In the genomic region with DNA sequence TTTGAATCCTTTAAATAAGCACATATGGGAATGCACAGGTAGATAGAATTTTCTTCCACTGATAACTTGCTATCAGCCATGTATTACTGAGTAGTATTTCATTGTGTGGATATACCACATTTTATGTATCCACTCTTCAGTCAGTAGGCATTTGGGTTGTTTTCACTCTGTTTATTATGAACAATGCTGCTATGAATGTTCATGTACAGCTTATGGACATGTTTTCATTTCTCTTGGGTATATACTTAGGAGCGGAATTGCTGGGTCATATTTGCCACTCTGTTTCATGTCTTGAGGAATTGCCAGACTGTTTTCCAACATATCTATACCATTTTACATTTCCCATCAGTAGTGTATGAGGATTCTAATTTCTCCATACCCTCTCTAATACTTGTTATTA, we compare ENCODE assay signal across 29 cellular contexts.
"Had no signal": no experiment of that assay in that cellular context is flagged by ENCODE, and none has a peak within 500 bp of the region (broad histone marks: within the 10 kb centered on the region; RNA-seq: fewer than 3 reads in every experiment).

No MANE protein-coding gene starts in this region.

- H3K36me3 Mint-ChIP-seq: natural killer cell had no signal

- H3K27ac ChIP-seq: neutrophil, pancreas, psoas muscle, skin epidermis, spleen, suprapubic skin, testis, tibial artery, transverse colon, upper lobe of right lung, uterus had no signal

- FAIRE-seq: pancreas had no signal

- DNase-seq: naive thymus-derived CD4-positive, alpha-beta T cell; natural killer cell; nucleus accumbens; pancreas; psoas muscle; right cardiac atrium; spleen; stimulated activated CD4-positive, alpha-beta T cell treated with anti-CD3 and anti-CD28 coated beads, Interleukin-12 subunit alpha, Interleukin-12 subunit beta, amount 100 ng/mL, for 4 hours; stimulated activated CD4-positive, alpha-beta T cell treated with anti-CD3 and anti-CD28 coated beads, Interleukin-1b, Interleukin-23, amount 100 ng/mL, for 48 hours; stimulated activated CD4-positive, alpha-beta T cell treated with anti-CD3 and anti-CD28 coated beads, Interleukin-4, amount 100 ng/mL, for 1 hour; stimulated activated CD4-positive, alpha-beta T cell treated with anti-CD3 and anti-CD28 coated beads, Interleukin-4, amount 100 ng/mL, for 4 hours; stimulated activated CD8-positive, alpha-beta memory T cell treated with anti-CD3 and anti-CD28 coated beads, Interleukin-4, amount 100 ng/mL, for 48 hours; stimulated activated naive CD4-positive, alpha-beta T cell; stimulated activated naive CD8-positive, alpha-beta T cell treated with anti-CD3 and anti-CD28 coated beads, Interleukin-15, amount 100 ng/mL, for 72 hours; stimulated activated naive CD8-positive, alpha-beta T cell treated with anti-CD3 and anti-CD28 coated beads, Interleukin-15, Interleukin-2, amounts not matched to agents 100 U/mL and 50 U/mL, for 24 hours; substantia nigra; testis; tibial artery; transverse colon; upper lobe of right lung; uterus had no signal

- H3K36me3 ChIP-seq: neutrophil, pancreas, spleen, suprapubic skin, tibial artery, transverse colon, upper lobe of right lung, uterus had no signal

- H3K9me3 ChIP-seq: neutrophil, pancreas, testis, tibial artery, upper lobe of right lung, uterus had no signal

- H3K4me3 ChIP-seq: pancreas, psoas muscle, skin epidermis, smooth muscle cell, spleen, suprapubic skin, testis, tibial artery, transverse colon, upper lobe of right lung, uterus had no signal

- H3K4me2 ChIP-seq: smooth muscle cell had no signal

- H3K27me3 Mint-ChIP-seq: type B pancreatic cell had no signal

- H3K27ac Mint-ChIP-seq: naive thymus-derived CD4-positive, alpha-beta T cell; natural killer cell; stimulated activated memory B cell treated with anti-CD40 and anti-IgM and Interleukin-4, amounts not matched to agents 10 μg/mL and 1 μg/mL and 100 μg/mL, for 72 hours; stimulated activated naive CD8-positive, alpha-beta T cell treated with anti-CD3 and anti-CD28 coated beads, Interleukin-15, amount 100 ng/mL, for 72 hours; type B pancreatic cell had no signal

- H3K27me3 ChIP-seq: pancreas, suprapubic skin, testis, tibial artery, transverse colon, upper lobe of right lung, uterus had no signal

- H3K4me1 Mint-ChIP-seq: naive thymus-derived CD4-positive, alpha-beta T cell; natural killer cell; stimulated activated naive CD8-positive, alpha-beta T cell treated with anti-CD3 and anti-CD28 coated beads, Interleukin-15, amount 100 ng/mL, for 72 hours had no signal

- ATAC-seq: naive thymus-derived CD4-positive, alpha-beta T cell; natural killer cell; pancreas; psoas muscle; right cardiac atrium; sciatic nerve; stimulated activated memory B cell treated with anti-CD40 and anti-IgM and Interleukin-4, amounts not matched to agents 10 μg/mL and 1 μg/mL and 100 μg/mL, for 72 hours; stimulated activated naive CD8-positive, alpha-beta T cell treated with anti-CD3 and anti-CD28 coated beads, Interleukin-15, amount 100 ng/mL, for 72 hours; stimulated activated naive CD8-positive, alpha-beta T cell treated with anti-CD3 and anti-CD28 coated beads, Interleukin-15, Interleukin-2, amounts not matched to agents 100 U/mL and 50 U/mL, for 24 hours; upper lobe of right lung had no signal

- H3K4me3 Mint-ChIP-seq: natural killer cell; nephron; stimulated activated memory B cell treated with anti-CD40 and anti-IgM and Interleukin-4, amounts not matched to agents 10 μg/mL and 1 μg/mL and 100 μg/mL, for 72 hours; stimulated activated naive CD8-positive, alpha-beta T cell treated with anti-CD3 and anti-CD28 coated beads, Interleukin-15, amount 100 ng/mL, for 72 hours; type B pancreatic cell had no signal
